ENCODE assay signal across 9 cellular contexts in the genomic region with DNA sequence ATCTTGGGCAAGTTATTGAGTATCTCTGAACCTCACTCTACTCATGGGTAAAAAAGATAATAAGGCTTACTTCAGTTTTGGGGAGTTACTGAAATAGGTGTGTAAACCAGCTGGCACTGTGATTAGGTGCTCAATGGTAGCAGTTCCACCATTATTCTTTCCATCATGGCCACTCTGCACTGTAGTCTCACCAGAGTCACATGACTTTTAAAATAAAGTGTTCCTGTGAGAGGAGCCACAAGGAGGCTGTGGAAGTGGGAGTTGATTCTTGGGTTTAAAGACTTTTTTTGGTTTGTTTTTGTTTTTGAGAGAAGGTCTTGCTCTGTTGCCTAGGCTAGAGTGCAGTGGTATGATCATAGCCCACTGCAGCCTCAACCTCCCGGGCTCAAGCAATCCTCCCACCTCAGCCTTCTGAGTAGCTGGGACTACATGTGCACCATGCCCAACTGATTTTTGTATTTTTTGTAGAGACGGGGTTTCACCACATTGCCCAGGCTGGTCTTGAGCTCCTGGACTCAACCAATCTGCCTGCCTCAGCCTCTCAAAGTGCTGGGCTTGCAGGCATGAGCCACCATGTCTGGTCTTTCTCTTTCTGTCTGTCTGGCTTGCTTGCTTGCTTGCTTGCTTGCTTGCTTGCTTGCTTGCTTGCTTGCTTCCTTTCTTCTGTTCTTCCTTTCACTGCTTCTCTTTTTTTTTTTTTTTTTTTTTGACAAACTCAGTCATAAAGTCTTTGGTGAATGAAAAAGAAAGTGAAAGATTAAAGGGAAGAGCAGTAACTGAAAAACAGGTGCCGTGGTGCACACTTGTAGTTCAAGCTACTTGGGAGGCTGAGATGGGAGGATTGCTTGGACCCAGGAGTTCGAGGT. TPM values are rescaled to one million over a fixed set of nuclear protein-coding genes. Genes with fewer than 3 reads are reported as not detected.
DNase-seq lines count a peak whose midpoint lies in the region; ATAC-seq and TF ChIP-seq lines count a peak whose summit lies in the region.
"Had no signal": no experiment of that assay in that cellular context is flagged by ENCODE, and none has a peak within 500 bp of the region (broad histone marks: within the 10 kb centered on the region; RNA-seq: fewer than 3 reads in every experiment).

No MANE protein-coding gene starts in this region.

- peak; percentile 46 for ATAC-seq in GM18858 (IDR thresholded peaks at IDR 0.05; ENCODE audit: unreplicated experiment)
- peak; percentile 44 for ATAC-seq in HG02938 (IDR thresholded peaks at IDR 0.05; ENCODE audit: unreplicated experiment)
- ATAC-seq in T-helper 17 cell = peak; percentile 63

- H3K27ac Mint-ChIP-seq in T-helper 17 cell = peak overlapping the region; percentile 83

- no peak for TF ChIP-seq CTCF in sigmoid colon (IDR thresholded peaks at IDR 0.05)

- no peaks in the 10 kb centered on the region for H3K9me3 ChIP-seq in T-helper 17 cell (ENCODE audit: control insufficient read depth, low read length, poor library complexity, severe bottlenecking)
- H3K9me3 ChIP-seq in mononuclear cell (ENCODE audit: low read depth, low read length) = no peaks in the 10 kb centered on the region
- H3K9me3 ChIP-seq in sigmoid colon = no peaks in the 10 kb centered on the region

- no peak for DNase-seq in T-helper 17 cell
- DNase-seq in sigmoid colon = no peak
- DNase-seq in mucosa of gallbladder (ENCODE audit: low spot score) = no peak
- no peak for DNase-seq in NK-92 treated with Interleukin-12 subunit alpha and Interleukin-12 subunit beta, amount 100 ng/mL, for 24 hours (lab: John Stamatoyannopoulos, UW)
- DNase-seq in HEK293T (ENCODE audit: extremely low spot score) = no peak
- DNase-seq: kidney glomerular epithelial cell had no signal

- no peaks in the 10 kb centered on the region for H3K36me3 ChIP-seq in sigmoid colon

- peaks cover 36% of the 10 kb centered on the region for H3K4me1 ChIP-seq in mononuclear cell (ENCODE audit: insufficient read depth, low read length)
- H3K4me1 ChIP-seq in sigmoid colon = peaks cover 0 to 13% (median 9%) of the 10 kb centered on the region in 4 donors

- peak overlapping the region; percentile 2 for H3K4me3 ChIP-seq in mononuclear cell (ENCODE audit: low read length)
- H3K4me3 ChIP-seq in sigmoid colon = no peak overlapping the region

- no peak for TF ChIP-seq EP300 in sigmoid colon (IDR thresholded peaks at IDR 0.05)

- H3K27me3 ChIP-seq in mononuclear cell (ENCODE audit: insufficient read depth, low read length) = no peaks in the 10 kb centered on the region
- H3K27me3 ChIP-seq in sigmoid colon = no peaks in the 10 kb centered on the region

- no peaks in the 10 kb centered on the region for H3K27me3 Mint-ChIP-seq in T-helper 17 cell

- CTCF ChIA-PET in HEK293T (lab: Yijun Ruan, JAX) = no interaction called here

- TF ChIP-seq POLR2A in sigmoid colon (IDR thresholded peaks at IDR 0.05) = no peak

- WGBS in sigmoid colon, 2 donors = 56 to 68% methylated on average over 4 of the region's 4 CpGs

- POLR2A ChIA-PET in HEK293T (lab: Yijun Ruan, JAX) = no interaction called here

- peaks cover 63% of the 10 kb centered on the region for H3K4me1 Mint-ChIP-seq in T-helper 17 cell

- peak overlapping the region; percentile 60 for H3K4me3 Mint-ChIP-seq in T-helper 17 cell

- intact Hi-C loops in sigmoid colon (cut with DNase I) = no loop called here

- H3K36me3 Mint-ChIP-seq in T-helper 17 cell (ENCODE audit: low read depth) = no peaks in the 10 kb centered on the region

- H3K27ac ChIP-seq in sigmoid colon = no peak overlapping the region

TF ChIP-seq in HEK293T, 16 proteins besides CTCF, POLR2A, EP300 and RAD21:
- TF ChIP-seq TARDBP (IDR thresholded peaks at IDR 0.05) = no peak

RNA-seq across cellular contexts. Expression of a gene that starts 21.2 kb away (rescaled TPM):
- total RNA-seq in T-helper 17 cell = 10 to 100 TPM; 37.4 to 38.2 TPM
- 8.1 TPM for total RNA-seq in mononuclear cell
- total RNA-seq in sigmoid colon = 10 to 100 TPM; 20.0 to 36.0 (median 21.9) TPM
- polyA plus RNA-seq in sigmoid colon = 1 to 10 TPM; 2.3 to 9.8 (median 4.8) TPM
- 47.6 TPM for total RNA-seq in mucosa of gallbladder
